In genomic region chr6:167671977-167672687, GRCh38 we compare ENCODE assay signal across 1 cellular context.
TF ChIP-seq lines count a peak whose summit lies in the region.

No MANE protein-coding gene starts in this region.

TF ChIP-seq in HepG2, 621 proteins besides CTCF, POLR2A, EP300 and RAD21 (continued from another document and continues in another):
- peak; percentile 65; the same call in 1 of the 2 replicates for TF ChIP-seq ZNF776 (CRISPR knock-in tag; IDR thresholded peaks at IDR 0.05)
- TF ChIP-seq NR0B2 (CRISPR knock-in tag; IDR thresholded peaks at IDR 0.05), result no peak; the same call in 1 of the 2 replicates
- no peak for TF ChIP-seq NFE2L1 (CRISPR knock-in tag; IDR thresholded peaks at IDR 0.05; ENCODE audit: borderline replicate concordance)
- peak; percentile 92; the same call in 1 of the 2 replicates for TF ChIP-seq DNMT1 (CRISPR knock-in tag; IDR thresholded peaks at IDR 0.05)
- TF ChIP-seq MBNL3 (CRISPR knock-in tag; conservative IDR thresholded peaks at IDR 0.05), result no peak
- 0 out of 2 replicates have a peak, but pooled peaks have one; percentile 9 for TF ChIP-seq ZNF362 (CRISPR knock-in tag; IDR thresholded peaks at IDR 0.05; ENCODE audit: borderline replicate concordance)
- no peak for TF ChIP-seq MIXL1 (CRISPR knock-in tag; IDR thresholded peaks at IDR 0.05)
- no peak for TF ChIP-seq CEBPB (IDR thresholded peaks at IDR 0.05; ENCODE audit: borderline replicate concordance, low read depth, low read length)
- TF ChIP-seq TFAP4 (IDR thresholded peaks at IDR 0.05; ENCODE audit: borderline replicate concordance, low read depth), result no peak
- TF ChIP-seq SOX6 (IDR thresholded peaks at IDR 0.05), result no peak
- peak; percentile 18 for TF ChIP-seq SOX6 (CRISPR knock-in tag; IDR thresholded peaks at IDR 0.05)
- no peak for TF ChIP-seq SP140L (CRISPR knock-in tag; IDR thresholded peaks at IDR 0.05; ENCODE audit: borderline replicate concordance)
- TF ChIP-seq ZNF770 (CRISPR knock-in tag; IDR thresholded peaks at IDR 0.05), result no peak
- no peak for TF ChIP-seq HIVEP1 (CRISPR knock-in tag; IDR thresholded peaks at IDR 0.05)
- no peak for TF ChIP-seq ZNF484 (CRISPR knock-in tag; IDR thresholded peaks at IDR 0.05; ENCODE audit: borderline replicate concordance, low read depth)
- TF ChIP-seq ARNT2 (CRISPR knock-in tag; IDR thresholded peaks at IDR 0.05; ENCODE audit: low read depth), result no peak
- no peak for TF ChIP-seq ZNF160 (CRISPR knock-in tag; IDR thresholded peaks at IDR 0.05)
- TF ChIP-seq XRCC5 (optimal IDR thresholded peaks at IDR 0.05; ENCODE audit: low read length), result no peak
- TF ChIP-seq SRY (CRISPR knock-in tag; IDR thresholded peaks at IDR 0.05), result peak; percentile 24; the same call in 1 of the 2 replicates
- TF ChIP-seq NR2C2 (CRISPR knock-in tag; IDR thresholded peaks at IDR 0.05; ENCODE audit: borderline replicate concordance), result no peak
- peak; percentile 58; the same call in 1 of the 2 replicates for TF ChIP-seq ZNF225 (CRISPR knock-in tag; IDR thresholded peaks at IDR 0.05)
- no peak for TF ChIP-seq JARID2 (CRISPR knock-in tag; IDR thresholded peaks at IDR 0.05; ENCODE audit: insufficient replicate concordance)
- no peak for TF ChIP-seq ZNF44 (CRISPR knock-in tag; IDR thresholded peaks at IDR 0.05)
- TF ChIP-seq SETDB1 (CRISPR knock-in tag; IDR thresholded peaks at IDR 0.05; ENCODE audit: borderline replicate concordance), result no peak
- no peak for TF ChIP-seq SMARCE1 (IDR thresholded peaks at IDR 0.05; ENCODE audit: borderline replicate concordance)
- TF ChIP-seq ZNF207 (IDR thresholded peaks at IDR 0.05; ENCODE audit: borderline replicate concordance), result no peak
- no peak for TF ChIP-seq CREB1 (IDR thresholded peaks at IDR 0.05)
- no peak for TF ChIP-seq CREB1 (CRISPR knock-in tag; IDR thresholded peaks at IDR 0.05)
- no peak; the same call in none of the 2 replicates for TF ChIP-seq SALL1 (CRISPR knock-in tag; IDR thresholded peaks at IDR 0.05)
- TF ChIP-seq ZNF501 (CRISPR knock-in tag; IDR thresholded peaks at IDR 0.05), result 0 out of 2 replicates have a peak, but pooled peaks have one; percentile 9
- no peak for TF ChIP-seq ZBTB8A (CRISPR knock-in tag; IDR thresholded peaks at IDR 0.05; ENCODE audit: borderline replicate concordance, low read depth)
- no peak for TF ChIP-seq NFAT5 (CRISPR knock-in tag; IDR thresholded peaks at IDR 0.05)
- no peak for TF ChIP-seq HOXA3 (CRISPR knock-in tag; IDR thresholded peaks at IDR 0.05)
- TF ChIP-seq NONO (IDR thresholded peaks at IDR 0.05), result no peak
- TF ChIP-seq NONO (CRISPR knock-in tag; conservative IDR thresholded peaks at IDR 0.05), result peak; percentile 20; the same call in 1 of the 2 replicates
- no peak for TF ChIP-seq NFKB2 (CRISPR knock-in tag; IDR thresholded peaks at IDR 0.05; ENCODE audit: borderline replicate concordance)
- TF ChIP-seq HIC2 (CRISPR knock-in tag; IDR thresholded peaks at IDR 0.05; ENCODE audit: low read depth), result peak; percentile 86
- peak; percentile 76 for TF ChIP-seq TAF15 (IDR thresholded peaks at IDR 0.05; ENCODE audit: low read depth, low read length, poor library complexity, severe bottlenecking)
- no peak for TF ChIP-seq AFF4 (CRISPR knock-in tag; IDR thresholded peaks at IDR 0.05)
- no peak for TF ChIP-seq ZNF326 (CRISPR knock-in tag; IDR thresholded peaks at IDR 0.05; ENCODE audit: borderline replicate concordance)
- TF ChIP-seq KLF13 (CRISPR knock-in tag; IDR thresholded peaks at IDR 0.05), result 0 out of 2 replicates have a peak, but pooled peaks have one; percentile 65
